In genomic region chr3:28200366-28200848, GRCh38 we compare ENCODE assay signal across 7 cellular contexts. TPM values are rescaled to one million over a fixed set of nuclear protein-coding genes. Genes with fewer than 3 reads are reported as not detected.
A peak's percentile ranks its signal among the peaks of the same experiment; 100 is the strongest.
DNase-seq lines count a peak whose midpoint lies in the region; ATAC-seq, FAIRE-seq and TF ChIP-seq lines count a peak whose summit lies in the region.
"Not testable (repeated sequence)": the region's sequence is repeated elsewhere in the genome, so short reads cannot be mapped to it uniquely, and the experiment has no call there.

No MANE protein-coding gene starts in this region.

- not testable (repeated sequence) for H3K27me3 Mint-ChIP-seq in GM23338 (ENCODE audit: insufficient read depth, low read depth, poor library complexity); activated naive CD4-positive, alpha-beta T cell treated with anti-CD3 and anti-CD28 coated beads for 36 hours (ENCODE audit: low read depth)

- CTCF ChIA-PET in activated naive CD4-positive, alpha-beta T cell treated with anti-CD3 and anti-CD28 coated beads for 36 hours (lab: Charles Lee): interaction anchor here (1.1 kb wide), 1 partner anchor 479 kb away, joined by 5 read pairs; the partner anchor contains the start of gene EOMES

- not testable (repeated sequence) for H3K27ac Mint-ChIP-seq in GM23338; activated naive CD4-positive, alpha-beta T cell treated with anti-CD3 and anti-CD28 coated beads for 36 hours

- peaks cover 13% of the 10 kb centered on the region for H3K9me2 ChIP-seq in GM23338 (ENCODE audit: insufficient read depth)

- not testable (repeated sequence) for H3K9me3 ChIP-seq in breast epithelium; kidney (ENCODE audit: control insufficient read depth in 1 of 2, low read length in 2 of 2); thoracic aorta

- not testable (repeated sequence) for TF ChIP-seq CTCF in GM23338 (conservative IDR thresholded peaks at IDR 0.05; ENCODE audit: low read depth in 2 of 2); breast epithelium (IDR thresholded peaks at IDR 0.05); fibroblast of villous mesenchyme (IDR thresholded peaks at IDR 0.05; ENCODE audit: insufficient read depth, low read depth, low read length); kidney (IDR thresholded peaks at IDR 0.05; ENCODE audit: borderline replicate concordance, extremely low read depth, insufficient read depth); thoracic aorta (IDR thresholded peaks at IDR 0.05)

- H4K20me1 ChIP-seq in GM23338 (replicated peaks; ENCODE audit: insufficient read depth): not testable (repeated sequence)

- not testable (repeated sequence) for H3K4me1 Mint-ChIP-seq in GM23338; activated naive CD4-positive, alpha-beta T cell treated with anti-CD3 and anti-CD28 coated beads for 36 hours (ENCODE audit: low read depth)

- H3K36me3 ChIP-seq in GM23338 (ENCODE audit: insufficient read depth); breast epithelium; kidney (ENCODE audit: control insufficient read depth in 1 of 2, insufficient read depth in 2 of 2, low read length in 2 of 2); thoracic aorta: not testable (repeated sequence)

- ATAC-seq in GM23338; thoracic aorta (ENCODE audit: insufficient number of reproducible peaks, low FRiP score, low read depth): not testable (repeated sequence)

- H3K79me2 ChIP-seq in GM23338 (replicated peaks; ENCODE audit: insufficient read depth): not testable (repeated sequence)

- DNase-seq in GM23338 (ENCODE audit: low spot score): peak; percentile 9
- DNase-seq in activated naive CD4-positive, alpha-beta T cell treated with anti-CD3 and anti-CD28 coated beads for 36 hours; breast epithelium (ENCODE audit: low spot score in 2 of 2); fibroblast of villous mesenchyme (ENCODE audit: low read depth); thoracic aorta (ENCODE audit: low spot score): not testable (repeated sequence)
- peak; percentile 60 for DNase-seq in kidney
- peak; percentile 25 for DNase-seq in retina

- H3K36me3 Mint-ChIP-seq in GM23338 (ENCODE audit: low read depth); activated naive CD4-positive, alpha-beta T cell treated with anti-CD3 and anti-CD28 coated beads for 36 hours (ENCODE audit: low read depth): not testable (repeated sequence)

- H3K4me3 Mint-ChIP-seq in GM23338: not testable (repeated sequence)
- H3K4me3 Mint-ChIP-seq in activated naive CD4-positive, alpha-beta T cell treated with anti-CD3 and anti-CD28 coated beads for 36 hours: peak overlapping the region; percentile 17

- not testable (repeated sequence) for H3K27ac ChIP-seq in GM23338 (ENCODE audit: low read depth); breast epithelium; kidney (ENCODE audit: low read depth in 2 of 2, low read length in 2 of 2); thoracic aorta

- H3F3A ChIP-seq in GM23338 (replicated peaks; ENCODE audit: low read depth): not testable (repeated sequence)

- intact Hi-C loops in activated naive CD4-positive, alpha-beta T cell treated with anti-CD3 and anti-CD28 coated beads for 36 hours (cut with micrococcal nuclease); breast epithelium (cut with DNase I; ENCODE audit: low total_unique reads); kidney (cut with DNase I): not testable (repeated sequence)

- H3K4me3 ChIP-seq in GM23338: peak overlapping the region; percentile 43
- H3K4me3 ChIP-seq in breast epithelium: peak overlapping the region; percentile 8 to 34 (median 15)
- peak overlapping the region; percentile 30 for H3K4me3 ChIP-seq in fibroblast of villous mesenchyme (ENCODE audit: low read depth, low read length)
- H3K4me3 ChIP-seq in kidney (ENCODE audit: low read length in 2 of 2): not testable (repeated sequence)
- H3K4me3 ChIP-seq in thoracic aorta: peak overlapping the region; percentile 47

- TF ChIP-seq POLR2A in breast epithelium (IDR thresholded peaks at IDR 0.05): not testable (repeated sequence)

- H3K9ac ChIP-seq in kidney (ENCODE audit: low read length in 2 of 2): not testable (repeated sequence)

- H3K4me1 ChIP-seq in GM23338 (ENCODE audit: insufficient read depth); breast epithelium; kidney (ENCODE audit: control insufficient read depth in 1 of 2, insufficient read depth in 1 of 2, low read depth in 1 of 2, low read length in 2 of 2); thoracic aorta (ENCODE audit: control insufficient read depth in 1 of 2, low read depth in 2 of 2): not testable (repeated sequence)

- not testable (repeated sequence) for FAIRE-seq in kidney (lab: Jason Lieb, UNC)

- not testable (repeated sequence) for H3K27me3 ChIP-seq in GM23338 (ENCODE audit: insufficient read depth); breast epithelium; thoracic aorta (replicated peaks; ENCODE audit: insufficient read depth)

- H2AFZ ChIP-seq in GM23338: peak overlapping the region; percentile 56; the same call in 1 of the 2 replicates

- peak overlapping the region; percentile 10; the same call in 1 of the 2 replicates for H3K4me2 ChIP-seq in GM23338

- not testable (repeated sequence) for H3K9me3 Mint-ChIP-seq in GM23338; activated naive CD4-positive, alpha-beta T cell treated with anti-CD3 and anti-CD28 coated beads for 36 hours

RNA-seq across cellular contexts. Expression of gene CMC1, which starts 41.0 kb away (rescaled TPM):
- total RNA-seq in GM23338 (2014; rRNA removed; shearing (Covaris generic)): 9.2 and 16.1 TPM in 2 replicates
- 144 and 146 TPM in 2 replicates for polyA plus RNA-seq in GM23338 (2016; fragmentation: Nextera tagmentation; extraction: Ambion mirVana)
- 10 to 100 TPM; 27.6 to 28.6 TPM for total RNA-seq in activated naive CD4-positive, alpha-beta T cell treated with anti-CD3 and anti-CD28 coated beads for 36 hours
- 10 to 100 TPM in 1 of 3 donors, 1 to 10 TPM in 2; 5.3 to 12.7 (median 7.9) TPM for total RNA-seq in breast epithelium
- 4.3 and 7.1 TPM in 2 replicates for total RNA-seq in fibroblast of villous mesenchyme
- total RNA-seq in kidney: 20.0 TPM
- 71.0 TPM for polyA plus RNA-seq in kidney (ENCODE audit: insufficient read depth, low read depth, low replicate concordance)
- total RNA-seq in thoracic aorta: 1 to 10 TPM; 3.3 to 5.6 TPM
